1 cellular context compared by ENCODE assay signal in genomic region chr7:108135446-108136190, GRCh38.
TF ChIP-seq lines count a peak whose summit lies in the region.

No MANE protein-coding gene starts in this region.

TF ChIP-seq in GM12878, 131 proteins besides CTCF, POLR2A, EP300 and RAD21 (continued from another document and continues in another):
- TF ChIP-seq CUX1 (IDR thresholded peaks at IDR 0.05; ENCODE audit: insufficient replicate concordance, low read depth, low read length) (peak; percentile 97), ATF7 (IDR thresholded peaks at IDR 0.05; ENCODE audit: low read depth) (peak; percentile 87), MEF2A (IDR thresholded peaks at IDR 0.05; ENCODE audit: insufficient read depth, low read depth, low read length) (peak; percentile 70), LARP7 (IDR thresholded peaks at IDR 0.05) (no peak), MTA2 (IDR thresholded peaks at IDR 0.05; ENCODE audit: low read depth) (peak; percentile 94), FOXM1 (IDR thresholded peaks at IDR 0.05; ENCODE audit: low read depth, low read length) (peak; percentile 96), CHD4 (IDR thresholded peaks at IDR 0.05) (no peak), ETV6 (conservative IDR thresholded peaks at IDR 0.05 in 1 of 2, IDR thresholded peaks at IDR 0.05 in 1 of 2; ENCODE audit: borderline replicate concordance in 1 of 2, low read depth in 1 of 2) (peak in 1 of 2 experiments; percentile 91; a peak in 2 of 4 replicates), CBX5 (IDR thresholded peaks at IDR 0.05; ENCODE audit: low read depth) (no peak; the same call in 1 of the 2 replicates), SRF (IDR thresholded peaks at IDR 0.05; ENCODE audit: low read depth in 2 of 2, low read length in 2 of 2) (0 out of 4 replicates have a peak, but pooled peaks of 1 of the 2 experiments have one; percentile 60), RFX5 (IDR thresholded peaks at IDR 0.05; ENCODE audit: low read depth, low read length) (no peak), CREB1 (IDR thresholded peaks at IDR 0.05; ENCODE audit: low read depth) (peak; percentile 76), ZNF24 (IDR thresholded peaks at IDR 0.05) (peak; percentile 15; the same call in 1 of the 2 replicates), RCOR1 (conservative IDR thresholded peaks at IDR 0.05; ENCODE audit: low read depth, low read length) (no peak), NFXL1 (IDR thresholded peaks at IDR 0.05; ENCODE audit: borderline replicate concordance) (no peak), ZZZ3 (IDR thresholded peaks at IDR 0.05; ENCODE audit: control insufficient read depth, insufficient read length, low read depth) (no peak), GATAD2B (conservative IDR thresholded peaks at IDR 0.05; ENCODE audit: low read depth) (peak; percentile 43; the same call in 1 of the 2 replicates), POLR2AphosphoS5 (IDR thresholded peaks at IDR 0.05; ENCODE audit: low read length) (no peak), JUNB (IDR thresholded peaks at IDR 0.05) (peak; percentile 60; the same call in 1 of the 2 replicates), ZSCAN29 (IDR thresholded peaks at IDR 0.05) (no peak), RELB (IDR thresholded peaks at IDR 0.05; ENCODE audit: low read depth) (peak; percentile 92), BRCA1 (IDR thresholded peaks at IDR 0.05; ENCODE audit: low read depth, low read length) (no peak), RELA (IDR thresholded peaks at IDR 0.05; ENCODE audit: borderline replicate concordance, partially characterized antibody) (no peak), SMARCA5 (IDR thresholded peaks at IDR 0.05) (peak; percentile 67; the same call in 1 of the 2 replicates), SMC3 (IDR thresholded peaks at IDR 0.05; ENCODE audit: borderline replicate concordance, low read length) (no peak; the same call in 1 of the 2 replicates), PAX8 (IDR thresholded peaks at IDR 0.05) (no peak), CHD2 (IDR thresholded peaks at IDR 0.05; ENCODE audit: borderline replicate concordance, low read depth, low read length) (peak; percentile 80), ZNF217 (IDR thresholded peaks at IDR 0.05) (peak; percentile 45; the same call in 1 of the 2 replicates), SP1 (IDR thresholded peaks at IDR 0.05; ENCODE audit: low read depth, low read length) (peak; percentile 53), YY1 (IDR thresholded peaks at IDR 0.05; ENCODE audit: low read depth, low read length) (no peak), MYB (IDR thresholded peaks at IDR 0.05; ENCODE audit: borderline replicate concordance, low read depth, low read length) (no peak), CHD1 (IDR thresholded peaks at IDR 0.05; ENCODE audit: low read depth, low read length) (no peak), TBL1XR1 (IDR thresholded peaks at IDR 0.05; ENCODE audit: low read depth, low read length) (peak; percentile 97), ELK1 (IDR thresholded peaks at IDR 0.05; ENCODE audit: low read depth, low read length) (peak; percentile 67; the same call in 1 of the 2 replicates), ZNF207 (IDR thresholded peaks at IDR 0.05; ENCODE audit: borderline replicate concordance) (no peak; the same call in 1 of the 2 replicates), MTA3 (IDR thresholded peaks at IDR 0.05; ENCODE audit: borderline replicate concordance, low read length) (peak; percentile 77; the same call in 1 of the 2 replicates), CBFB (IDR thresholded peaks at IDR 0.05; ENCODE audit: low read depth) (peak; percentile 82), IKZF2 (IDR thresholded peaks at IDR 0.05) (peak; percentile 95 to 97; a peak in 3 of 4 replicates), KLF5 (IDR thresholded peaks at IDR 0.05; ENCODE audit: partially characterized antibody) (no peak), STAT1 (conservative IDR thresholded peaks at IDR 0.05) (no peak)
- TF ChIP-seq, protein P1, sequence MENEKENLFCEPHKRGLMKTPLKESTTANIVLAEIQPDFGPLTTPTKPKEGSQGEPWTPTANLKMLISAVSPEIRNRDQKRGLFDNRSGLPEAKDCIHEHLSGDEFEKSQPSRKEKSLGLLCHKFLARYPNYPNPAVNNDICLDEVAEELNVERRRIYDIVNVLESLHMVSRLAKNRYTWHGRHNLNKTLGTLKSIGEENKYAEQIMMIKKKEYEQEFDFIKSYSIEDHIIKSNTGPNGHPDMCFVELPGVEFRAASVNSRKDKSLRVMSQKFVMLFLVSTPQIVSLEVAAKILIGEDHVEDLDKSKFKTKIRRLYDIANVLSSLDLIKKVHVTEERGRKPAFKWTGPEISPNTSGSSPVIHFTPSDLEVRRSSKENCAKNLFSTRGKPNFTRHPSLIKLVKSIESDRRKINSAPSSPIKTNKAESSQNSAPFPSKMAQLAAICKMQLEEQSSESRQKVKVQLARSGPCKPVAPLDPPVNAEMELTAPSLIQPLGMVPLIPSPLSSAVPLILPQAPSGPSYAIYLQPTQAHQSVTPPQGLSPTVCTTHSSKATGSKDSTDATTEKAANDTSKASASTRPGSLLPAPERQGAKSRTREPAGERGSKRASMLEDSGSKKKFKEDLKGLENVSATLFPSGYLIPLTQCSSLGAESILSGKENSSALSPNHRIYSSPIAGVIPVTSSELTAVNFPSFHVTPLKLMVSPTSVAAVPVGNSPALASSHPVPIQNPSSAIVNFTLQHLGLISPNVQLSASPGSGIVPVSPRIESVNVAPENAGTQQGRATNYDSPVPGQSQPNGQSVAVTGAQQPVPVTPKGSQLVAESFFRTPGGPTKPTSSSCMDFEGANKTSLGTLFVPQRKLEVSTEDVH (IDR thresholded peaks at IDR 0.05; ENCODE audit: low read depth, partially characterized antibody): no peak
- TF ChIP-seq, protein P2, sequence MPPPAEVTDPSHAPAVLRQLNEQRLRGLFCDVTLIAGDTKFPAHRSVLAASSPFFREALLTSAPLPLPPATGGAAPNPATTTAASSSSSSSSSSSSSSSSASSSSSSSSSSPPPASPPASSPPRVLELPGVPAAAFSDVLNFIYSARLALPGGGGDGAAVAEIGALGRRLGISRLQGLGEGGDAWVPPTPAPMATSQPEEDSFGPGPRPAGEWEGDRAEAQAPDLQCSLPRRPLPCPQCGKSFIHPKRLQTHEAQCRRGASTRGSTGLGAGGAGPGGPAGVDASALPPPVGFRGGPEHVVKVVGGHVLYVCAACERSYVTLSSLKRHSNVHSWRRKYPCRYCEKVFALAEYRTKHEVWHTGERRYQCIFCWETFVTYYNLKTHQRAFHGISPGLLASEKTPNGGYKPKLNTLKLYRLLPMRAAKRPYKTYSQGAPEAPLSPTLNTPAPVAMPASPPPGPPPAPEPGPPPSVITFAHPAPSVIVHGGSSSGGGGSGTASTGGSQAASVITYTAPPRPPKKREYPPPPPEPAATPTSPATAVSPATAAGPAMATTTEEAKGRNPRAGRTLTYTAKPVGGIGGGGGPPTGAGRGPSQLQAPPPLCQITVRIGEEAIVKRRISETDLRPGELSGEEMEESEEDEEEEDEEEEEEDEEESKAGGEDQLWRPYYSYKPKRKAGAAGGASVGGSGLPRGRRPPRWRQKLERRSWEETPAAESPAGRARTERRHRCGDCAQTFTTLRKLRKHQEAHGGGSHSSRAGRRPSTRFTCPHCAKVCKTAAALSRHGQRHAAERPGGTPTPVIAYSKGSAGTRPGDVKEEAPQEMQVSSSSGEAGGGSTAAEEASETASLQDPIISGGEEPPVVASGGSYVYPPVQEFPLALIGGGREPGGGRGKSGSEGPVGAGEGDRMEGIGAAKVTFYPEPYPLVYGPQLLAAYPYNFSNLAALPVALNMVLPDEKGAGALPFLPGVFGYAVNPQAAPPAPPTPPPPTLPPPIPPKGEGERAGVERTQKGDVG (CRISPR knock-in tag; IDR thresholded peaks at IDR 0.05): no peak
- TF ChIP-seq, protein P3, sequence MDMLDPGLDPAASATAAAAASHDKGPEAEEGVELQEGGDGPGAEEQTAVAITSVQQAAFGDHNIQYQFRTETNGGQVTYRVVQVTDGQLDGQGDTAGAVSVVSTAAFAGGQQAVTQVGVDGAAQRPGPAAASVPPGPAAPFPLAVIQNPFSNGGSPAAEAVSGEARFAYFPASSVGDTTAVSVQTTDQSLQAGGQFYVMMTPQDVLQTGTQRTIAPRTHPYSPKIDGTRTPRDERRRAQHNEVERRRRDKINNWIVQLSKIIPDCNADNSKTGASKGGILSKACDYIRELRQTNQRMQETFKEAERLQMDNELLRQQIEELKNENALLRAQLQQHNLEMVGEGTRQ (IDR thresholded peaks at IDR 0.05; ENCODE audit: borderline replicate concordance, low read depth, low read length): no peak
- TF ChIP-seq, protein P4, sequence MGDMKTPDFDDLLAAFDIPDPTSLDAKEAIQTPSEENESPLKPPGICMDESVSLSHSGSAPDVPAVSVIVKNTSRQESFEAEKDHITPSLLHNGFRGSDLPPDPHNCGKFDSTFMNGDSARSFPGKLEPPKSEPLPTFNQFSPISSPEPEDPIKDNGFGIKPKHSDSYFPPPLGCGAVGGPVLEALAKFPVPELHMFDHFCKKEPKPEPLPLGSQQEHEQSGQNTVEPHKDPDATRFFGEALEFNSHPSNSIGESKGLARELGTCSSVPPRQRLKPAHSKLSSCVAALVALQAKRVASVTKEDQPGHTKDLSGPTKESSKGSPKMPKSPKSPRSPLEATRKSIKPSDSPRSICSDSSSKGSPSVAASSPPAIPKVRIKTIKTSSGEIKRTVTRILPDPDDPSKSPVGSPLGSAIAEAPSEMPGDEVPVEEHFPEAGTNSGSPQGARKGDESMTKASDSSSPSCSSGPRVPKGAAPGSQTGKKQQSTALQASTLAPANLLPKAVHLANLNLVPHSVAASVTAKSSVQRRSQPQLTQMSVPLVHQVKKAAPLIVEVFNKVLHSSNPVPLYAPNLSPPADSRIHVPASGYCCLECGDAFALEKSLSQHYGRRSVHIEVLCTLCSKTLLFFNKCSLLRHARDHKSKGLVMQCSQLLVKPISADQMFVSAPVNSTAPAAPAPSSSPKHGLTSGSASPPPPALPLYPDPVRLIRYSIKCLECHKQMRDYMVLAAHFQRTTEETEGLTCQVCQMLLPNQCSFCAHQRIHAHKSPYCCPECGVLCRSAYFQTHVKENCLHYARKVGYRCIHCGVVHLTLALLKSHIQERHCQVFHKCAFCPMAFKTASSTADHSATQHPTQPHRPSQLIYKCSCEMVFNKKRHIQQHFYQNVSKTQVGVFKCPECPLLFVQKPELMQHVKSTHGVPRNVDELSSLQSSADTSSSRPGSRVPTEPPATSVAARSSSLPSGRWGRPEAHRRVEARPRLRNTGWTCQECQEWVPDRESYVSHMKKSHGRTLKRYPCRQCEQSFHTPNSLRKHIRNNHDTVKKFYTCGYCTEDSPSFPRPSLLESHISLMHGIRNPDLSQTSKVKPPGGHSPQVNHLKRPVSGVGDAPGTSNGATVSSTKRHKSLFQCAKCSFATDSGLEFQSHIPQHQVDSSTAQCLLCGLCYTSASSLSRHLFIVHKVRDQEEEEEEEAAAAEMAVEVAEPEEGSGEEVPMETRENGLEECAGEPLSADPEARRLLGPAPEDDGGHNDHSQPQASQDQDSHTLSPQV (IDR thresholded peaks at IDR 0.05): peak; percentile 67
